8 cellular contexts compared by ENCODE assay signal in genomic region chr9:110048473-110048975, GRCh38.
A peak's percentile ranks its signal among the peaks of the same experiment; 100 is the strongest.
DNase-seq lines count a peak whose midpoint lies in the region; ATAC-seq and TF ChIP-seq lines count a peak whose summit lies in the region.

No MANE protein-coding gene starts in this region.

- peak; percentile 82 for DNase-seq in activated naive CD8-positive, alpha-beta T cell treated with anti-CD3 and anti-CD28 coated beads, Interleukin-2, amount 10 ng/mL, durations not matched to agents 7 days and 5 days
- DNase-seq in left ventricle myocardium inferior (peak; percentile 84), putamen (ENCODE audit: low spot score) (peak; percentile 59), dedifferentiated amniotic fluid mesenchymal stem cell (ENCODE audit: extremely low spot score) (no peak)

- H4K20me1 ChIP-seq in DOHH2 (ENCODE audit: control insufficient read depth, insufficient read depth, low read depth, low read length) (peaks cover 6% of the 10 kb centered on the region; the same call in 1 of the 2 replicates), SU-DHL-6 (ENCODE audit: low read depth, low read length) (peaks cover 7% of the 10 kb centered on the region)

- H3K27ac Mint-ChIP-seq in activated naive CD8-positive, alpha-beta T cell treated with anti-CD3 and anti-CD28 coated beads, Interleukin-2, amount 10 ng/mL, durations not matched to agents 7 days and 5 days, result peak overlapping the region; percentile 31

- H3K36me3 Mint-ChIP-seq in activated naive CD8-positive, alpha-beta T cell treated with anti-CD3 and anti-CD28 coated beads, Interleukin-2, amount 10 ng/mL, durations not matched to agents 7 days and 5 days, result peaks cover 5% of the 10 kb centered on the region

- peak overlapping the region; percentile 69 for H2AFZ ChIP-seq in SU-DHL-6 (ENCODE audit: low read depth, low read length, severe bottlenecking)

- H3K27ac ChIP-seq in DOHH2 (ENCODE audit: low read depth, low read length) (peak overlapping the region; percentile 50), KOPT-K1 (ENCODE audit: low read depth, low read length, poor library complexity, severe bottlenecking) (peak overlapping the region; percentile 95), SU-DHL-6 (ENCODE audit: low read depth, low read length) (peak overlapping the region; percentile 72), left ventricle myocardium inferior (replicated peaks) (peak overlapping the region; percentile 91)

- peak overlapping the region; percentile 96 for H3K4me2 ChIP-seq in DOHH2 (ENCODE audit: low read length)
- peak overlapping the region; percentile 95 for H3K4me2 ChIP-seq in SU-DHL-6 (ENCODE audit: low read depth, low read length, poor library complexity, severe bottlenecking)

- ATAC-seq in GM21619 (IDR thresholded peaks at IDR 0.05; ENCODE audit: unreplicated experiment), result peak; percentile 72
- peak; percentile 93 for ATAC-seq in activated naive CD8-positive, alpha-beta T cell treated with anti-CD3 and anti-CD28 coated beads, Interleukin-2, amount 10 ng/mL, durations not matched to agents 7 days and 5 days (ENCODE audit: low read depth)

- H3K9me3 Mint-ChIP-seq in activated naive CD8-positive, alpha-beta T cell treated with anti-CD3 and anti-CD28 coated beads, Interleukin-2, amount 10 ng/mL, durations not matched to agents 7 days and 5 days, result peaks cover 2% of the 10 kb centered on the region

- intact Hi-C loops in left ventricle myocardium inferior (cut with micrococcal nuclease), result no loop called here

- H3K27me3 Mint-ChIP-seq in activated naive CD8-positive, alpha-beta T cell treated with anti-CD3 and anti-CD28 coated beads, Interleukin-2, amount 10 ng/mL, durations not matched to agents 7 days and 5 days, result peaks cover 35% of the 10 kb centered on the region

- H3K36me3 ChIP-seq in DOHH2 (ENCODE audit: control insufficient read depth, low read length) (peaks cover 42% of the 10 kb centered on the region), KOPT-K1 (ENCODE audit: insufficient read depth, low read length) (peaks cover 14% of the 10 kb centered on the region), SU-DHL-6 (ENCODE audit: low read length) (peaks cover 12% of the 10 kb centered on the region; the same call in 1 of the 2 replicates), left ventricle myocardium inferior (no peaks in the 10 kb centered on the region)

- H3K4me3 ChIP-seq in DOHH2 (ENCODE audit: low read length) (peak overlapping the region; percentile 95), SU-DHL-6 (ENCODE audit: insufficient read depth, low read length, poor library complexity, severe bottlenecking) (peak overlapping the region; percentile 89), left ventricle myocardium inferior (peak overlapping the region; percentile 87)

- POLR2A ChIA-PET in activated naive CD8-positive, alpha-beta T cell treated with anti-CD3 and anti-CD28 coated beads, Interleukin-2, amount 10 ng/mL, durations not matched to agents 7 days and 5 days (lab: Charles Lee), result interaction anchor here (1.0 to 1.6 kb wide), 3 partner anchors 8 to 109 kb away, joined by 4 to 6 read pairs (median 4); no protein-coding TSS in a partner anchor

- no peaks in the 10 kb centered on the region for H3K27me3 ChIP-seq in DOHH2 (ENCODE audit: control insufficient read depth, low read length)
- no peaks in the 10 kb centered on the region for H3K27me3 ChIP-seq in SU-DHL-6 (ENCODE audit: low read length)
- no peaks in the 10 kb centered on the region for H3K27me3 ChIP-seq in left ventricle myocardium inferior (ENCODE audit: low read depth)

- H3K4me1 Mint-ChIP-seq in activated naive CD8-positive, alpha-beta T cell treated with anti-CD3 and anti-CD28 coated beads, Interleukin-2, amount 10 ng/mL, durations not matched to agents 7 days and 5 days, result peaks cover 25% of the 10 kb centered on the region

- peaks cover 49% of the 10 kb centered on the region for H3K4me1 ChIP-seq in DOHH2 (ENCODE audit: control insufficient read depth, low read length)
- H3K4me1 ChIP-seq in left ventricle myocardium inferior, result peaks cover 66% of the 10 kb centered on the region

- H3K9ac ChIP-seq in SU-DHL-6 (ENCODE audit: low read length), result peak overlapping the region; percentile 94

- H3K9me2 ChIP-seq in DOHH2 (replicated peaks; ENCODE audit: control insufficient read depth, low read length), result no peaks in the 10 kb centered on the region
- H3K9me2 ChIP-seq in SU-DHL-6 (replicated peaks; ENCODE audit: insufficient read depth, low read length), result no peaks in the 10 kb centered on the region

- TF ChIP-seq CTCF in DOHH2 (IDR thresholded peaks at IDR 0.05; ENCODE audit: low read depth, low read length, poor library complexity, severe bottlenecking) (no peak), SU-DHL-6 (IDR thresholded peaks at IDR 0.05; ENCODE audit: insufficient read depth, low read length, poor library complexity, severe bottlenecking) (no peak), left ventricle myocardium inferior (IDR thresholded peaks at IDR 0.05; ENCODE audit: borderline replicate concordance) (no peak)

- H3K79me2 ChIP-seq in DOHH2 (ENCODE audit: control insufficient read depth, low read length) (peaks cover 58% of the 10 kb centered on the region), SU-DHL-6 (ENCODE audit: insufficient read depth, low read length) (peaks cover 50% of the 10 kb centered on the region)

- H3F3A ChIP-seq in DOHH2 (ENCODE audit: control insufficient read depth, insufficient read depth), result no peaks in the 10 kb centered on the region
- 0 out of 2 replicates have a peak, but pooled peaks cover 8% of the 10 kb centered on the region for H3F3A ChIP-seq in SU-DHL-6 (ENCODE audit: insufficient read depth)

- peak overlapping the region; percentile 83 for H3K4me3 Mint-ChIP-seq in activated naive CD8-positive, alpha-beta T cell treated with anti-CD3 and anti-CD28 coated beads, Interleukin-2, amount 10 ng/mL, durations not matched to agents 7 days and 5 days

- H3K9me3 ChIP-seq in DOHH2 (ENCODE audit: control insufficient read depth, insufficient read depth, low read length) (no peaks in the 10 kb centered on the region), KOPT-K1 (ENCODE audit: insufficient read depth, low read length, poor library complexity, severe bottlenecking) (no peaks in the 10 kb centered on the region), SU-DHL-6 (ENCODE audit: insufficient read depth, low read length) (no peaks in the 10 kb centered on the region), left ventricle myocardium inferior (replicated peaks) (no peaks in the 10 kb centered on the region)
